9 cellular contexts compared by ENCODE assay signal in the genomic region with DNA sequence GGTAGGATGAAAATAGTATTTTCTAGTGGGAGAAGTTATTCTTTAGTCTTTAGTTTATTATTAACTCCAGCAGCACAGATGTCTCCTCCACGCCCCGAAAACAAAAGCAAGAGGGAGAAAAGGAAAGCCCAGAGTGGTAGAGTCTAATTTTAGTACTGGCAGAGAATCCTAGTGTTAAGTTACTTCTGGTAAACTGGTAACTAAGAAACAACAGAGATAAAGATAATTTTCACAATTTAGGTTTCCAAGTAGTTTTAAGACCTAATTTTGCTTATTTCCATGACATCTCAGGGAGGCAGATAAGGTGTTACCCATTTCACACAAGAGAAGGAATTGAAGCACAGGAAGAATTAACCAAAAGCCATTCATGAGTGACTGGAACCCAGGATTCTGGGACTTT. TPM values are rescaled to one million over a fixed set of nuclear protein-coding genes. Genes with fewer than 3 reads are reported as not detected.
DNase-seq lines count a peak whose midpoint lies in the region; ATAC-seq, FAIRE-seq and TF ChIP-seq lines count a peak whose summit lies in the region.
"Had no signal": no experiment of that assay in that cellular context is flagged by ENCODE, and none has a peak within 500 bp of the region (broad histone marks: within the 10 kb centered on the region; RNA-seq: fewer than 3 reads in every experiment).

No MANE protein-coding gene starts in this region.

- H3K36me3 Mint-ChIP-seq in T-helper 17 cell (ENCODE audit: low read depth) = peaks cover 4% of the 10 kb centered on the region

- WGBS in suprapubic skin = 22% methylated on average over 2 of the region's 2 CpGs

- H3K27ac ChIP-seq in left lung (peak overlapping the region; percentile 60 to 82), suprapubic skin (peak overlapping the region; percentile 72)

- H3K27me3 ChIP-seq in left lung (no peaks in the 10 kb centered on the region), suprapubic skin (no peaks in the 10 kb centered on the region)

- peaks cover under 1 to 38% of the 10 kb centered on the region in 2 donors for H3K36me3 ChIP-seq in left lung
- peaks cover 4% of the 10 kb centered on the region for H3K36me3 ChIP-seq in suprapubic skin

- H3K4me3 Mint-ChIP-seq in T-helper 17 cell = no peak overlapping the region

- H3K9me3 ChIP-seq in left lung (no peaks in the 10 kb centered on the region), suprapubic skin (no peaks in the 10 kb centered on the region), T-helper 17 cell (ENCODE audit: control insufficient read depth, low read length, poor library complexity, severe bottlenecking) (no peaks in the 10 kb centered on the region)

- ATAC-seq in left lung (peak; percentile 63), T-helper 17 cell (no peak)

- TF ChIP-seq EP300 in suprapubic skin (IDR thresholded peaks at IDR 0.05) = no peak

- H3K4me3 ChIP-seq in cardiac fibroblast (replicated peaks in 1 of 2; ENCODE audit: low read depth in 2 of 2, low read length in 2 of 2) = no peak overlapping the region
- no peak overlapping the region for H3K4me3 ChIP-seq in left lung
- H3K4me3 ChIP-seq in suprapubic skin = no peak overlapping the region
- peak overlapping the region in 1 of 2 donors; percentile 17 for H3K4me3 ChIP-seq in foreskin fibroblast (ENCODE audit: low read depth in 1 of 2, low read length in 2 of 2)

- H3K27me3 Mint-ChIP-seq in T-helper 17 cell = no peaks in the 10 kb centered on the region

- no peak for TF ChIP-seq POLR2A in suprapubic skin (IDR thresholded peaks at IDR 0.05)
- no peak for TF ChIP-seq POLR2A in H54 (IDR thresholded peaks at IDR 0.05; ENCODE audit: low read depth, low read length)

- no peak for FAIRE-seq in H54 (lab: Jason Lieb, UNC)

- H3K27ac Mint-ChIP-seq in T-helper 17 cell = no peak overlapping the region

- H3K4me1 ChIP-seq in left lung (peaks cover 9 to 15% of the 10 kb centered on the region in 2 donors), suprapubic skin (peaks cover 32% of the 10 kb centered on the region)

- DNase-seq in HT-29 (ENCODE audit: low spot score) (peak; percentile 67), cardiac fibroblast (ENCODE audit: low read depth in 2 of 2) (peak; percentile 29 to 81), left lung (no peak), suprapubic skin (ENCODE audit: low spot score in 2 of 2) (no peak), T-helper 17 cell (no peak), foreskin fibroblast (no peak), H54 (ENCODE audit: insufficient read length, low spot score) (no peak)
- no peak for DNase-seq in stimulated activated CD4-positive, alpha-beta T cell treated with anti-CD3 and anti-CD28 coated beads, Interleukin-2, amount 100 ng/mL, for 24 hours
- DNase-seq: trophoblast cell had no signal

- TF ChIP-seq CTCF in cardiac fibroblast (IDR thresholded peaks at IDR 0.05; ENCODE audit: low read depth, low read length) = no peak
- no peak for TF ChIP-seq CTCF in left lung (IDR thresholded peaks at IDR 0.05)
- no peak for TF ChIP-seq CTCF in suprapubic skin (IDR thresholded peaks at IDR 0.05)
- TF ChIP-seq CTCF in foreskin fibroblast (IDR thresholded peaks at IDR 0.05; ENCODE audit: low read depth, low read length) = no peak

- H3K4me1 Mint-ChIP-seq in T-helper 17 cell = peaks cover 7% of the 10 kb centered on the region

- intact Hi-C loops in left lung (cut with DNase I) = no loop called here

RNA-seq across cellular contexts. Expression of gene ATP5MC2, which starts 16.3 kb away (rescaled TPM):
- 379 and 381 TPM in 2 replicates for total RNA-seq in HT-29 (2014; rRNA removed; shearing (Covaris generic))
- total RNA-seq in left lung (100 to 1,000 TPM; 247 to 263 TPM), suprapubic skin (100 to 1,000 TPM; 232 to 381 (median 315) TPM), T-helper 17 cell (100 to 1,000 TPM; 211 to 232 TPM)

RNA-seq across cellular contexts. Expression of gene ATF7, which starts 33.4 kb away (rescaled TPM):
- 6.9 and 7.5 TPM in 2 replicates for total RNA-seq in HT-29 (2014; rRNA removed; shearing (Covaris generic))
- 10 to 100 TPM; 48.7 to 58.5 TPM for total RNA-seq in left lung
- 10 to 100 TPM; 26.7 to 60.7 (median 40.5) TPM for total RNA-seq in suprapubic skin
- 10 to 100 TPM; 22.7 to 25.3 TPM for total RNA-seq in T-helper 17 cell

Comparison
In these comparisons a context has a peak if more than half of its experiments do, and no peak if none do; other contexts are left out.
1. DNase-seq: peak in HT-29 (single experiment) and cardiac fibroblast (2 of 2); none in left lung (0 of 2), suprapubic skin (0 of 2), stimulated activated CD4-positive, alpha-beta T cell treated with anti-CD3 and anti-CD28 coated beads, Interleukin-2, amount 100 ng/mL, for 24 hours (0 of 2), T-helper 17 cell (0 of 3), foreskin fibroblast (0 of 2) and H54 (single experiment).